Comparison of ENCODE assay signal across 8 cellular contexts in genomic region chr3:160707187-160707789, GRCh38. TPM values are rescaled to one million over a fixed set of nuclear protein-coding genes. Genes with fewer than 3 reads are reported as not detected.
DNase-seq lines count a peak whose midpoint lies in the region; ATAC-seq and TF ChIP-seq lines count a peak whose summit lies in the region.

No MANE protein-coding gene starts in this region.

- H3K27ac ChIP-seq in CD8-positive, alpha-beta T cell (ENCODE audit: low read depth, low read length): no peak overlapping the region
- H3K27ac ChIP-seq in Karpas-422 (ENCODE audit: low read length): no peak overlapping the region
- no peak overlapping the region for H3K27ac ChIP-seq in OCI-LY7 (ENCODE audit: low read depth, low read length, poor library complexity, severe bottlenecking)
- H3K27ac ChIP-seq in breast epithelium: no peak overlapping the region
- H3K27ac ChIP-seq in thoracic aorta: no peak overlapping the region

- H3K9me3 ChIP-seq in CD8-positive, alpha-beta T cell (ENCODE audit: low read length): no peaks in the 10 kb centered on the region
- H3K9me3 ChIP-seq in Karpas-422 (ENCODE audit: low read length): no peaks in the 10 kb centered on the region
- H3K9me3 ChIP-seq in OCI-LY7 (ENCODE audit: low read length): no peaks in the 10 kb centered on the region
- H3K9me3 ChIP-seq in breast epithelium: no peaks in the 10 kb centered on the region
- H3K9me3 ChIP-seq in thoracic aorta: no peaks in the 10 kb centered on the region

- H3K27me3 ChIP-seq in CD8-positive, alpha-beta T cell (ENCODE audit: insufficient read depth, low read length): peaks cover 4% of the 10 kb centered on the region
- H3K27me3 ChIP-seq in Karpas-422 (ENCODE audit: low read length) (no peaks in the 10 kb centered on the region), breast epithelium (peaks cover 0 to 5% of the 10 kb centered on the region in 2 donors), thoracic aorta (replicated peaks; ENCODE audit: insufficient read depth) (no peaks in the 10 kb centered on the region)

- H3K27me3 Mint-ChIP-seq in CD8-positive, alpha-beta T cell (ENCODE audit: low read depth): peaks cover 29% of the 10 kb centered on the region
- H3K27me3 Mint-ChIP-seq in activated T-helper 2 cell treated with anti-CD3 and anti-CD28 coated beads, Interferon-gamma antibody, Interleukin-2, Interleukin-4, amounts not matched to agents 10 μg/mL and 5 μg/mL and 100 μg/mL, durations not matched to agents 14 hours and 24 hours and 36 hours (ENCODE audit: low read depth): peaks cover 33% of the 10 kb centered on the region

- no peaks in the 10 kb centered on the region for H3K9me3 Mint-ChIP-seq in CD8-positive, alpha-beta T cell
- H3K9me3 Mint-ChIP-seq in activated T-helper 2 cell treated with anti-CD3 and anti-CD28 coated beads, Interferon-gamma antibody, Interleukin-2, Interleukin-4, amounts not matched to agents 10 μg/mL and 5 μg/mL and 100 μg/mL, durations not matched to agents 14 hours and 24 hours and 36 hours: no peaks in the 10 kb centered on the region

- no peaks in the 10 kb centered on the region for H3K79me2 ChIP-seq in Karpas-422 (ENCODE audit: low read length)
- H3K79me2 ChIP-seq in OCI-LY7 (ENCODE audit: insufficient read depth, low read depth, low read length): no peaks in the 10 kb centered on the region

- H3K27ac Mint-ChIP-seq in CD8-positive, alpha-beta T cell: no peak overlapping the region
- no peak overlapping the region for H3K27ac Mint-ChIP-seq in activated T-helper 2 cell treated with anti-CD3 and anti-CD28 coated beads, Interferon-gamma antibody, Interleukin-2, Interleukin-4, amounts not matched to agents 10 μg/mL and 5 μg/mL and 100 μg/mL, durations not matched to agents 14 hours and 24 hours and 36 hours

- no peak overlapping the region for H3K9ac ChIP-seq in Karpas-422 (ENCODE audit: low read length)

- peak; percentile 49 for ATAC-seq in CD8-positive, alpha-beta T cell
- ATAC-seq in GM18873 (IDR thresholded peaks at IDR 0.05; ENCODE audit: low FRiP score, unreplicated experiment): peak; percentile 69
- ATAC-seq in left colon: peak; percentile 75
- peak; percentile 69 for ATAC-seq in thoracic aorta (ENCODE audit: insufficient number of reproducible peaks, low FRiP score, low read depth)

- no peak overlapping the region for H2AFZ ChIP-seq in Karpas-422 (ENCODE audit: low read length)
- no peak overlapping the region for H2AFZ ChIP-seq in OCI-LY7 (ENCODE audit: low read length)

- no peaks in the 10 kb centered on the region for H3K4me1 ChIP-seq in CD8-positive, alpha-beta T cell (ENCODE audit: insufficient read depth, low read length)
- no peaks in the 10 kb centered on the region for H3K4me1 ChIP-seq in Karpas-422 (ENCODE audit: low read length)
- no peaks in the 10 kb centered on the region for H3K4me1 ChIP-seq in OCI-LY7 (ENCODE audit: insufficient read depth, low read length, poor library complexity, severe bottlenecking)
- H3K4me1 ChIP-seq in breast epithelium: no peaks in the 10 kb centered on the region
- no peaks in the 10 kb centered on the region for H3K4me1 ChIP-seq in thoracic aorta (ENCODE audit: control insufficient read depth in 1 of 2, low read depth in 2 of 2)

- H4K20me1 ChIP-seq in Karpas-422 (ENCODE audit: insufficient read depth, low read depth, low read length) (no peaks in the 10 kb centered on the region), OCI-LY7 (ENCODE audit: insufficient read depth, low read length) (no peaks in the 10 kb centered on the region)

- H3K9me2 ChIP-seq in Karpas-422 (replicated peaks; ENCODE audit: insufficient read depth, low read length): no peaks in the 10 kb centered on the region
- H3K9me2 ChIP-seq in OCI-LY7 (ENCODE audit: insufficient read depth, low read length): no peaks in the 10 kb centered on the region

- TF ChIP-seq CTCF in CD8-positive, alpha-beta T cell (IDR thresholded peaks at IDR 0.05): peak; percentile 65
- TF ChIP-seq CTCF in OCI-LY7 (conservative IDR thresholded peaks at IDR 0.05; ENCODE audit: low read length) (peak; percentile 77), breast epithelium (IDR thresholded peaks at IDR 0.05) (peak in 2 of 3 donors; percentile 46 to 52), thoracic aorta (IDR thresholded peaks at IDR 0.05) (peak; percentile 66)

- peak in 4 of 7 experiments; percentile 3 to 24 (median 19) for DNase-seq in CD8-positive, alpha-beta T cell
- DNase-seq in Karpas-422 (peak; percentile 71), OCI-LY7 (ENCODE audit: low spot score) (peak; percentile 58), breast epithelium (ENCODE audit: low spot score in 2 of 2) (no peak), left colon (peak in 1 of 2 donors; percentile 6), thoracic aorta (ENCODE audit: low spot score) (no peak)
- no peak for DNase-seq in activated T-helper 2 cell treated with anti-CD3 and anti-CD28 coated beads, Interferon-gamma antibody, Interleukin-2, Interleukin-4, amounts not matched to agents 10 μg/mL and 5 μg/mL and 100 μg/mL, durations not matched to agents 14 hours and 24 hours and 36 hours (ENCODE audit: low spot score)

- H3K4me3 ChIP-seq in CD8-positive, alpha-beta T cell (ENCODE audit: low read depth, low read length): no peak overlapping the region
- H3K4me3 ChIP-seq in Karpas-422 (ENCODE audit: low read length) (no peak overlapping the region), OCI-LY7 (ENCODE audit: low read depth, low read length, poor library complexity, severe bottlenecking) (no peak overlapping the region), breast epithelium (no peak overlapping the region), thoracic aorta (no peak overlapping the region)

- H3K36me3 Mint-ChIP-seq in CD8-positive, alpha-beta T cell: no peaks in the 10 kb centered on the region
- H3K36me3 Mint-ChIP-seq in activated T-helper 2 cell treated with anti-CD3 and anti-CD28 coated beads, Interferon-gamma antibody, Interleukin-2, Interleukin-4, amounts not matched to agents 10 μg/mL and 5 μg/mL and 100 μg/mL, durations not matched to agents 14 hours and 24 hours and 36 hours (ENCODE audit: low read depth): no peaks in the 10 kb centered on the region

- POLR2A ChIA-PET in CD8-positive, alpha-beta T cell (lab: Charles Lee): no interaction called here
- POLR2A ChIA-PET in OCI-LY7 (lab: Charles Lee): interaction anchor here (0.9 kb wide), 1 partner anchor 141 kb away, joined by 3 read pairs; no protein-coding TSS in a partner anchor

- H3K4me2 ChIP-seq in Karpas-422 (ENCODE audit: low read depth, low read length, poor library complexity, severe bottlenecking) (no peak overlapping the region), OCI-LY7 (ENCODE audit: low read length) (no peak overlapping the region)

- BruUV-seq in OCI-LY7 (replicated peaks; lab: Mats Ljungman, UMichigan): no TSS peak

- no peaks in the 10 kb centered on the region for H3K4me1 Mint-ChIP-seq in CD8-positive, alpha-beta T cell (ENCODE audit: low read depth)
- no peaks in the 10 kb centered on the region for H3K4me1 Mint-ChIP-seq in activated T-helper 2 cell treated with anti-CD3 and anti-CD28 coated beads, Interferon-gamma antibody, Interleukin-2, Interleukin-4, amounts not matched to agents 10 μg/mL and 5 μg/mL and 100 μg/mL, durations not matched to agents 14 hours and 24 hours and 36 hours (ENCODE audit: low read depth)

- H3K36me3 ChIP-seq in CD8-positive, alpha-beta T cell (ENCODE audit: insufficient read depth, low read length): no peaks in the 10 kb centered on the region
- no peaks in the 10 kb centered on the region for H3K36me3 ChIP-seq in Karpas-422 (ENCODE audit: insufficient read depth, low read length)
- H3K36me3 ChIP-seq in OCI-LY7 (ENCODE audit: insufficient read depth, low read length): no peaks in the 10 kb centered on the region
- no peaks in the 10 kb centered on the region for H3K36me3 ChIP-seq in breast epithelium
- H3K36me3 ChIP-seq in thoracic aorta: no peaks in the 10 kb centered on the region

- TF ChIP-seq POLR2A in breast epithelium (IDR thresholded peaks at IDR 0.05): no peak

- CTCF ChIA-PET in CD8-positive, alpha-beta T cell (lab: Charles Lee): interaction anchor here (2.0 to 3.8 kb wide), 2 partner anchors 235 to 237 kb away, joined by 6 to 45 read pairs; no protein-coding TSS in a partner anchor
- CTCF ChIA-PET in OCI-LY7 (lab: Charles Lee; ENCODE audit: unreplicated experiment): no interaction called here

- intact Hi-C loops in CD8-positive, alpha-beta T cell (cut with DNase I, micrococcal nuclease): loop anchor here (1.0 to 10.0 kb wide), 5 partner anchors 235 to 717 kb away; no protein-coding TSS in a partner anchor
- intact Hi-C loops in OCI-LY7 (cut with micrococcal nuclease; ENCODE audit: unreplicated experiment): loop anchor here (1.0 to 10.0 kb wide), 3 partner anchors 234 to 718 kb away; no protein-coding TSS in a partner anchor
- intact Hi-C loops in breast epithelium (cut with DNase I; ENCODE audit: low total_unique reads): loop anchor here (10.0 kb wide), 1 partner anchor 238 kb away; no protein-coding TSS in a partner anchor
- intact Hi-C loops in left colon (cut with DNase I, micrococcal nuclease): loop anchor here in 1 of 2 donors (2.0 to 10.0 kb wide), 2 partner anchors 236 to 718 kb away; no protein-coding TSS in a partner anchor
- intact Hi-C loops in activated T-helper 2 cell treated with anti-CD3 and anti-CD28 coated beads, Interferon-gamma antibody, Interleukin-2, Interleukin-4, amounts not matched to agents 10 μg/mL and 5 μg/mL and 100 μg/mL, durations not matched to agents 14 hours and 24 hours and 36 hours (cut with micrococcal nuclease): loop anchor here (1.0 to 5.0 kb wide), 3 partner anchors 235 to 715 kb away; no protein-coding TSS in a partner anchor

- no peak overlapping the region for H3K4me3 Mint-ChIP-seq in CD8-positive, alpha-beta T cell
- H3K4me3 Mint-ChIP-seq in activated T-helper 2 cell treated with anti-CD3 and anti-CD28 coated beads, Interferon-gamma antibody, Interleukin-2, Interleukin-4, amounts not matched to agents 10 μg/mL and 5 μg/mL and 100 μg/mL, durations not matched to agents 14 hours and 24 hours and 36 hours (ENCODE audit: low read depth): no peak overlapping the region

RNA-seq across cellular contexts. Expression of gene ARL14, which starts 30.3 kb away (rescaled TPM):
- total RNA-seq in CD8-positive, alpha-beta T cell: not detected
- not detected in 2 replicates for total RNA-seq in Karpas-422 (2014; rRNA removed; shearing (Covaris generic); ENCODE audit: low replicate concordance)
- total RNA-seq in OCI-LY7 (2014; rRNA removed; shearing (Covaris generic)): not detected in 2 replicates
- total RNA-seq in OCI-LY7 (2022) (not detected in 2 replicates), breast epithelium (not detected), left colon (10 to 100 TPM; 14.9 to 51.8 TPM), thoracic aorta (under 1 TPM in 1 of 2 donors, not detected in 1; 0.85 TPM)
- not detected in 2 replicates for total RNA-seq in activated T-helper 2 cell treated with anti-CD3 and anti-CD28 coated beads, Interferon-gamma antibody, Interleukin-2, Interleukin-4, amounts not matched to agents 10 μg/mL and 5 μg/mL and 100 μg/mL, durations not matched to agents 14 hours and 24 hours and 36 hours

RNA-seq across cellular contexts. Expression of gene PPM1L, which starts 48.7 kb away (rescaled TPM):
- total RNA-seq in CD8-positive, alpha-beta T cell: 1 to 10 TPM; 1.8 to 2.9 TPM
- total RNA-seq in Karpas-422 (2014; rRNA removed; shearing (Covaris generic); ENCODE audit: low replicate concordance): 1.8 and 3.4 TPM in 2 replicates
- 10.3 and 11.2 TPM in 2 replicates for total RNA-seq in OCI-LY7 (2014; rRNA removed; shearing (Covaris generic))
- total RNA-seq in OCI-LY7 (2022) (14.7 and 14.8 TPM in 2 replicates), breast epithelium (100 to 1,000 TPM in 1 of 3 donors, 10 to 100 TPM in 2; 12.8 to 136 (median 24.6) TPM), left colon (10 to 100 TPM; 16.9 to 20.4 TPM), thoracic aorta (10 to 100 TPM; 13.3 to 25.3 TPM)
- 2.6 and 2.9 TPM in 2 replicates for total RNA-seq in activated T-helper 2 cell treated with anti-CD3 and anti-CD28 coated beads, Interferon-gamma antibody, Interleukin-2, Interleukin-4, amounts not matched to agents 10 μg/mL and 5 μg/mL and 100 μg/mL, durations not matched to agents 14 hours and 24 hours and 36 hours

Comparison
In these comparisons a context has a peak if more than half of its experiments do, and no peak if none do; other contexts are left out.
1. DNase-seq: peak in CD8-positive, alpha-beta T cell (4 of 7), Karpas-422 (single experiment) and OCI-LY7 (single experiment); none in breast epithelium (0 of 2), thoracic aorta (single experiment) and activated T-helper 2 cell treated with anti-CD3 and anti-CD28 coated beads, Interferon-gamma antibody, Interleukin-2, Interleukin-4, amounts not matched to agents 10 μg/mL and 5 μg/mL and 100 μg/mL, durations not matched to agents 14 hours and 24 hours and 36 hours (single experiment).
2. RNA of gene ARL14, which starts 30.3 kb away (total RNA-seq): 14.9 to 51.8 TPM in left colon; 0.85 TPM in thoracic aorta, not detected in CD8-positive, alpha-beta T cell, not detected in Karpas-422, not detected in OCI-LY7, not detected in breast epithelium and not detected in activated T-helper 2 cell treated with anti-CD3 and anti-CD28 coated beads, Interferon-gamma antibody, Interleukin-2, Interleukin-4, amounts not matched to agents 10 μg/mL and 5 μg/mL and 100 μg/mL, durations not matched to agents 14 hours and 24 hours and 36 hours; every median in the first group is over 4 times any median in the second.
3. Peak in every context shown above with its lines, with median percentiles within 50 percentile points of each other: ATAC-seq and CTCF ChIP-seq.